Comparison of ENCODE assay signal across 21 cellular contexts in genomic region chr1:223833948-223834347, GRCh38.
"Had no signal": no experiment of that assay in that cellular context is flagged by ENCODE, and none has a peak within 500 bp of the region (broad histone marks: within the 10 kb centered on the region; RNA-seq: fewer than 3 reads in every experiment).

No MANE protein-coding gene starts in this region.

- ATAC-seq: body of pancreas; left colon; naive thymus-derived CD8-positive, alpha-beta T cell had no signal

- H3K4me3 ChIP-seq: adrenal gland, body of pancreas, lung, prostate gland, sigmoid colon, testis, vagina had no signal

- H3K4me1 ChIP-seq: prostate gland had no signal

- H3K36me3 ChIP-seq: adrenal gland, prostate gland, sigmoid colon, vagina had no signal

- H3K9me3 ChIP-seq: adrenal gland, body of pancreas, prostate gland, sigmoid colon, testis, vagina had no signal

- H3K27me3 ChIP-seq: adrenal gland, body of pancreas, sigmoid colon, testis, vagina had no signal

- H3K27ac ChIP-seq: body of pancreas, vagina had no signal

- DNase-seq: activated CD4-positive, alpha-beta T cell treated with anti-CD3 and anti-CD28 coated beads, Interleukin-2, amount 50 U/mL, for 1 hour; activated CD4-positive, CD25-positive, alpha-beta regulatory T cell; activated naive CD4-positive, alpha-beta T cell treated with anti-CD3 and anti-CD28 coated beads for 36 hours; activated T-cell treated with anti-CD3 and anti-CD28 coated beads for 4 hours; adrenal gland; body of pancreas; cerebellar nuclear complex; dermis blood vessel endothelial cell; endodermal cell; erythroblast; glutamatergic neuron; left colon; naive thymus-derived CD8-positive, alpha-beta T cell; sigmoid colon; stimulated activated CD4-positive, alpha-beta T cell treated with anti-CD3 and anti-CD28 coated beads, Interleukin-2, amount 100 ng/mL, for 48 hours; stimulated activated naive CD4-positive, alpha-beta T cell treated with Interleukin-2 at 50 U/mL for 16 hours; T-helper 2 cell; testis had no signal
